17 cellular contexts compared by ENCODE assay signal in genomic region chr14:92980866-92981265, GRCh38. TPM values are rescaled to one million over a fixed set of nuclear protein-coding genes. Genes with fewer than 3 reads are reported as not detected.
DNase-seq lines count a peak whose midpoint lies in the region; ATAC-seq, FAIRE-seq and TF ChIP-seq lines count a peak whose summit lies in the region.
"Had no signal": no experiment of that assay in that cellular context is flagged by ENCODE, and none has a peak within 500 bp of the region (broad histone marks: within the 10 kb centered on the region; RNA-seq: fewer than 3 reads in every experiment).

No MANE protein-coding gene starts in this region.

- intact Hi-C loops in right cardiac atrium (cut with DNase I), result no loop called here
- intact Hi-C loops in Right ventricle myocardium superior (cut with DNase I), result no loop called here
- intact Hi-C loops in lower lobe of right lung (cut with DNase I), result no loop called here

- H3K9me3 ChIP-seq in right cardiac atrium (ENCODE audit: control insufficient read depth, low read length) (no peaks in the 10 kb centered on the region), lower lobe of right lung (peaks cover 31% of the 10 kb centered on the region)

- H3K36me3 ChIP-seq in lower lobe of right lung, result peaks cover 11% of the 10 kb centered on the region

- H3K4me3 ChIP-seq in right cardiac atrium (ENCODE audit: low read length) (no peak overlapping the region), lower lobe of right lung (no peak overlapping the region)
- H3K4me3 ChIP-seq: GM23338 had no signal

- no peak for FAIRE-seq in GM19239 (lab: Jason Lieb, UNC)

- H3K27ac ChIP-seq in right cardiac atrium (ENCODE audit: low read length), result no peak overlapping the region
- H3K27ac ChIP-seq in lower lobe of right lung, result no peak overlapping the region
- H3K27ac ChIP-seq: BLaER1 treated with 17β-estradiol and CSF1 and Interleukin-3, amounts not matched to agents 10 nM and 100 nM had no signal

- no peak for TF ChIP-seq CTCF in lower lobe of right lung (IDR thresholded peaks at IDR 0.05)

- H3K4me3 Mint-ChIP-seq in stimulated activated effector memory CD8-positive, alpha-beta T cell treated with anti-CD3 and anti-CD28 coated beads, Interleukin-12 subunit alpha, Interleukin-12 subunit beta, amount 100 ng/mL, for 72 hours, result no peak overlapping the region
- H3K4me3 Mint-ChIP-seq: CD4-positive, alpha-beta T cell; GM23338 had no signal

- H3K27ac Mint-ChIP-seq in stimulated activated effector memory CD8-positive, alpha-beta T cell treated with anti-CD3 and anti-CD28 coated beads, Interleukin-12 subunit alpha, Interleukin-12 subunit beta, amount 100 ng/mL, for 72 hours, result peak overlapping the region; percentile 40
- H3K27ac Mint-ChIP-seq: CD4-positive, alpha-beta T cell; GM23338 had no signal

- ATAC-seq in right cardiac atrium (no peak), Right ventricle myocardium superior (ENCODE audit: poor library complexity) (no peak), lower lobe of right lung (no peak), GM18909 (IDR thresholded peaks at IDR 0.05; ENCODE audit: poor library complexity, unreplicated experiment) (no peak)
- no peak for ATAC-seq in stimulated activated effector memory CD8-positive, alpha-beta T cell treated with anti-CD3 and anti-CD28 coated beads, Interleukin-12 subunit alpha, Interleukin-12 subunit beta, amount 100 ng/mL, for 72 hours
- ATAC-seq: GM23338 had no signal

- peaks cover 24% of the 10 kb centered on the region for H3K9me3 Mint-ChIP-seq in stimulated activated effector memory CD8-positive, alpha-beta T cell treated with anti-CD3 and anti-CD28 coated beads, Interleukin-12 subunit alpha, Interleukin-12 subunit beta, amount 100 ng/mL, for 72 hours

- H3K27me3 ChIP-seq in right cardiac atrium (ENCODE audit: control insufficient read depth, insufficient read depth) (no peaks in the 10 kb centered on the region), lower lobe of right lung (ENCODE audit: low read depth) (no peaks in the 10 kb centered on the region)
- H3K27me3 ChIP-seq: BLaER1 treated with 17β-estradiol and CSF1 and Interleukin-3, amounts not matched to agents 10 nM and 100 nM had no signal

- peaks cover 6% of the 10 kb centered on the region for H3K36me3 Mint-ChIP-seq in stimulated activated effector memory CD8-positive, alpha-beta T cell treated with anti-CD3 and anti-CD28 coated beads, Interleukin-12 subunit alpha, Interleukin-12 subunit beta, amount 100 ng/mL, for 72 hours

- DNase-seq in right cardiac atrium (peak in 2 of 3 donors; percentile 2 to 20), Right ventricle myocardium superior (no peak), lower lobe of right lung (peak; percentile 14), GM19239 (ENCODE audit: insufficient read length, low spot score) (no peak), HuH-7 (ENCODE audit: low spot score) (no peak)
- no peak for DNase-seq in stimulated activated effector memory CD8-positive, alpha-beta T cell treated with anti-CD3 and anti-CD28 coated beads, Interleukin-12 subunit alpha, Interleukin-12 subunit beta, amount 100 ng/mL, for 72 hours (ENCODE audit: low spot score in 2 of 2)
- DNase-seq: ACHN; Calu3; CD4-positive, alpha-beta T cell; DMS 273 treated with DMSO at 0.1 percent for 48 hours; H7 had no signal

- 98% methylated on average over 4 of the region's 4 CpGs for WGBS in right cardiac atrium

- H3K4me1 ChIP-seq in right cardiac atrium (ENCODE audit: control insufficient read depth, insufficient read depth, low read length) (peaks cover 5% of the 10 kb centered on the region), lower lobe of right lung (peaks cover 7% of the 10 kb centered on the region)

- H3K4me1 Mint-ChIP-seq in stimulated activated effector memory CD8-positive, alpha-beta T cell treated with anti-CD3 and anti-CD28 coated beads, Interleukin-12 subunit alpha, Interleukin-12 subunit beta, amount 100 ng/mL, for 72 hours, result peaks cover 11% of the 10 kb centered on the region
- H3K4me1 Mint-ChIP-seq: GM23338 had no signal

RNA-seq across cellular contexts. Expression of gene CHGA, which starts 57.9 kb away (rescaled TPM):
- total RNA-seq in right cardiac atrium, result not detected
- polyA plus RNA-seq in right cardiac atrium, result 0.16 TPM
- total RNA-seq in Right ventricle myocardium superior, result not detected
- 0.71 TPM for total RNA-seq in lower lobe of right lung
- total RNA-seq: A172; CD4-positive, alpha-beta T cell; Daoy; HT-29 had no signal

Comparison
In these comparisons a context has a peak if more than half of its experiments do, and no peak if none do; other contexts are left out.
1. DNase-seq: peak in right cardiac atrium (2 of 3) and lower lobe of right lung (single experiment); none in Right ventricle myocardium superior (single experiment), stimulated activated effector memory CD8-positive, alpha-beta T cell treated with anti-CD3 and anti-CD28 coated beads, Interleukin-12 subunit alpha, Interleukin-12 subunit beta, amount 100 ng/mL, for 72 hours (0 of 2), GM19239 (single experiment) and HuH-7 (single experiment).